11 cellular contexts compared by ENCODE assay signal in the genomic region with DNA sequence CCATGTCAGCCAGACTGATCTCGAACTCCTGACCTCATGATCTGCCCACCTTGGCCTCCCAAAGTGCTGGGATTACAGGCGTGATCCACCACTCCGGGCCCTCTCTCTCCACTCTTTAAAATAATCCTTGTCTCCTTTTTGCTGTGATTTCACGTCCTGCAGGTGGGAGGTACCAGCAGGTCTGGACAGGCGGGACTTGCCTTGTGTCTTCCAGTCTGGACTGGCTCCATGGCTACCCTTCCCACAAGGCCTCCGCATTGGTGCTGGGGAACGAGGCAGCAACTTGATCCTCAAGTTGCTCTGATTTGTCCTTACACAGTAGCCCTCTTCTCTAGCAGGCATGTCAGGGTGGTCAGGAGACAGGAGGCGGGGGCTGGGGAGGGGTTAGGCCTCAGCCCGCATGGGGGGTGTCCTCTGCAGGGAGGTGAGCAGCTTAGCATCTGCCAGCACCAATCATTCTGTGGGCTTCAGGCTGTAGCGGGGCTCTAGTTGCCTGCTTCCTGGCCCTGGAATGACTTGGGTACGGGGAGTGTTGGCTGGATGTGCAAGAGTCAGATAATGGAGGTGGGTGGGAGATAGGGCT. TPM values are rescaled to one million over a fixed set of nuclear protein-coding genes. Genes with fewer than 3 reads are reported as not detected.
A peak's percentile ranks its signal among the peaks of the same experiment; 100 is the strongest.
DNase-seq lines count a peak whose midpoint lies in the region; ATAC-seq, FAIRE-seq and TF ChIP-seq lines count a peak whose summit lies in the region.
"Had no signal": no experiment of that assay in that cellular context is flagged by ENCODE, and none has a peak within 500 bp of the region (broad histone marks: within the 10 kb centered on the region; RNA-seq: fewer than 3 reads in every experiment).

No MANE protein-coding gene starts in this region.

- H3K27ac Mint-ChIP-seq in Calu3 (ENCODE audit: unreplicated experiment) (peak overlapping the region; percentile 20), osteocyte (ENCODE audit: unreplicated experiment) (peak overlapping the region; percentile 81)
- H3K27ac Mint-ChIP-seq in dendritic cell treated with granulocyte-macrophage colony-stimulating factor and Interleukin-4, amounts not matched to agents 40 ng/mL and 50 ng/mL, for 4 days = peak overlapping the region; percentile 97
- no peak overlapping the region for H3K27ac Mint-ChIP-seq in stimulated activated effector memory CD8-positive, alpha-beta T cell treated with anti-CD3 and anti-CD28 coated beads, Interleukin-12 subunit alpha, Interleukin-12 subunit beta, amount 100 ng/mL, for 72 hours

- DNase-seq in Calu3 (no peak), Panc1 (ENCODE audit: low read depth, low spot score) (no peak), osteocyte (ENCODE audit: extremely low spot score, unreplicated experiment) (no peak), D721Med (ENCODE audit: insufficient read length, low spot score) (no peak), NCI-H526 treated with DMSO at 0.1 percent for 48 hours (lab: John Stamatoyannopoulos, UW) (no peak), tibial nerve (ENCODE audit: low spot score in 2 of 2) (no peak)
- no peak for DNase-seq in stimulated activated effector memory CD8-positive, alpha-beta T cell treated with anti-CD3 and anti-CD28 coated beads, Interleukin-12 subunit alpha, Interleukin-12 subunit beta, amount 100 ng/mL, for 72 hours (ENCODE audit: low spot score in 2 of 2)
- DNase-seq: DMS53, NCI-H446, NCI-H748 treated with DMSO at 0.1 percent for 48 hours had no signal

- H3K36me3 ChIP-seq in Panc1 (ENCODE audit: control insufficient read depth, insufficient read depth, low read length) (no peaks in the 10 kb centered on the region; the same call in 1 of the 2 replicates), tibial nerve (no peaks in the 10 kb centered on the region)

- peak overlapping the region; percentile 25 for H3K4me3 Mint-ChIP-seq in Calu3 (ENCODE audit: low read depth, unreplicated experiment)
- H3K4me3 Mint-ChIP-seq in dendritic cell treated with granulocyte-macrophage colony-stimulating factor and Interleukin-4, amounts not matched to agents 40 ng/mL and 50 ng/mL, for 4 days = no peak overlapping the region
- no peak overlapping the region for H3K4me3 Mint-ChIP-seq in osteocyte (ENCODE audit: unreplicated experiment)
- no peak overlapping the region for H3K4me3 Mint-ChIP-seq in stimulated activated effector memory CD8-positive, alpha-beta T cell treated with anti-CD3 and anti-CD28 coated beads, Interleukin-12 subunit alpha, Interleukin-12 subunit beta, amount 100 ng/mL, for 72 hours

- peaks cover 27% of the 10 kb centered on the region for H3K4me1 ChIP-seq in Panc1 (ENCODE audit: control insufficient read depth, insufficient read depth, low read length)
- H3K4me1 ChIP-seq in tibial nerve = peaks cover 0 to 17% (median 3%) of the 10 kb centered on the region in 4 donors

- BruUV-seq in Calu3 (replicated peaks; lab: Mats Ljungman, UMichigan) = no TSS peak
- no TSS peak for BruUV-seq in Panc1 (replicated peaks; lab: Mats Ljungman, UMichigan)

- POLR2A ChIA-PET in Panc1 (lab: Charles Lee) = no interaction called here

- in situ Hi-C loops in Panc1 (cut with HindIII; ENCODE audit: low pct_unique_long_range_greater_than_20kb, low sequenced_read_pairs) = no loop called here

- no peak overlapping the region for H3K4me3 ChIP-seq in Panc1 (ENCODE audit: low read depth in 2 of 2, low read length in 2 of 2)
- no peak overlapping the region for H3K4me3 ChIP-seq in tibial nerve

- H3K36me3 Mint-ChIP-seq in Calu3 (ENCODE audit: insufficient read depth, unreplicated experiment) (no peaks in the 10 kb centered on the region), osteocyte (ENCODE audit: unreplicated experiment) (peaks cover 2% of the 10 kb centered on the region)
- H3K36me3 Mint-ChIP-seq in dendritic cell treated with granulocyte-macrophage colony-stimulating factor and Interleukin-4, amounts not matched to agents 40 ng/mL and 50 ng/mL, for 4 days (ENCODE audit: low read depth) = no peaks in the 10 kb centered on the region
- no peaks in the 10 kb centered on the region for H3K36me3 Mint-ChIP-seq in stimulated activated effector memory CD8-positive, alpha-beta T cell treated with anti-CD3 and anti-CD28 coated beads, Interleukin-12 subunit alpha, Interleukin-12 subunit beta, amount 100 ng/mL, for 72 hours

- CTCF ChIA-PET in Calu3 (lab: Charles Lee) = interaction anchor here (0.6 kb wide), 1 partner anchor 1233 kb away, joined by 4 read pairs; no protein-coding TSS in a partner anchor
- CTCF ChIA-PET in Panc1 (lab: Charles Lee) = no interaction called here

- H3K4me1 Mint-ChIP-seq in Calu3 (ENCODE audit: low read depth, unreplicated experiment) = peaks cover 20% of the 10 kb centered on the region
- peaks cover 52% of the 10 kb centered on the region for H3K4me1 Mint-ChIP-seq in dendritic cell treated with granulocyte-macrophage colony-stimulating factor and Interleukin-4, amounts not matched to agents 40 ng/mL and 50 ng/mL, for 4 days (ENCODE audit: low read depth)
- H3K4me1 Mint-ChIP-seq in osteocyte (ENCODE audit: unreplicated experiment) = peaks cover 26% of the 10 kb centered on the region
- H3K4me1 Mint-ChIP-seq in stimulated activated effector memory CD8-positive, alpha-beta T cell treated with anti-CD3 and anti-CD28 coated beads, Interleukin-12 subunit alpha, Interleukin-12 subunit beta, amount 100 ng/mL, for 72 hours = no peaks in the 10 kb centered on the region

- no peak for FAIRE-seq in D721Med (lab: Jason Lieb, UNC)

- TF ChIP-seq EP300 in tibial nerve (IDR thresholded peaks at IDR 0.05) = no peak

- no peaks in the 10 kb centered on the region for H3K27me3 ChIP-seq in Panc1 (ENCODE audit: control insufficient read depth, insufficient read depth, low read length)
- no peaks in the 10 kb centered on the region for H3K27me3 ChIP-seq in tibial nerve

- no peak for ATAC-seq in Panc1
- no peak for ATAC-seq in stimulated activated effector memory CD8-positive, alpha-beta T cell treated with anti-CD3 and anti-CD28 coated beads, Interleukin-12 subunit alpha, Interleukin-12 subunit beta, amount 100 ng/mL, for 72 hours

- TF ChIP-seq CTCF in Calu3 (IDR thresholded peaks at IDR 0.05; ENCODE audit: unreplicated experiment) (no peak), Panc1 (IDR thresholded peaks at IDR 0.05) (no peak), osteocyte (IDR thresholded peaks at IDR 0.05) (no peak), D721Med (IDR thresholded peaks at IDR 0.05; ENCODE audit: insufficient read depth, missing control alignments) (no peak), tibial nerve (IDR thresholded peaks at IDR 0.05) (no peak)

- peak overlapping the region; percentile 86 for H3K27ac ChIP-seq in Panc1 (ENCODE audit: low read length)
- no peak overlapping the region for H3K27ac ChIP-seq in tibial nerve

- intact Hi-C loops in Calu3 (cut with micrococcal nuclease; ENCODE audit: unreplicated experiment) = loop anchor here (2.0 to 5.0 kb wide), 2 partner anchors 55 to 979 kb away; no protein-coding TSS in a partner anchor
- intact Hi-C loops in Panc1 (cut with micrococcal nuclease; ENCODE audit: unreplicated experiment) = loop anchor here (5.0 kb wide), 2 partner anchors 310 to 630 kb away; a partner anchor contains a TSS
- intact Hi-C loops in dendritic cell treated with granulocyte-macrophage colony-stimulating factor and Interleukin-4, amounts not matched to agents 40 ng/mL and 50 ng/mL, for 4 days (cut with micrococcal nuclease) = loop anchor here (5.0 to 10.0 kb wide), 3 partner anchors 625 to 1047 kb away; no protein-coding TSS in a partner anchor

- 95% methylated on average over 11 of the region's 11 CpGs for WGBS in tibial nerve, 2 donors

- no peak for TF ChIP-seq POLR2A in tibial nerve (IDR thresholded peaks at IDR 0.05)

- H3K9me3 ChIP-seq in Panc1 (ENCODE audit: control insufficient read depth, insufficient read depth, low read depth, low read length) = no peaks in the 10 kb centered on the region
- no peaks in the 10 kb centered on the region for H3K9me3 ChIP-seq in tibial nerve

- H3K9me3 Mint-ChIP-seq in Calu3 (ENCODE audit: low read depth, unreplicated experiment) (no peaks in the 10 kb centered on the region), osteocyte (ENCODE audit: unreplicated experiment) (no peaks in the 10 kb centered on the region)
- no peaks in the 10 kb centered on the region for H3K9me3 Mint-ChIP-seq in dendritic cell treated with granulocyte-macrophage colony-stimulating factor and Interleukin-4, amounts not matched to agents 40 ng/mL and 50 ng/mL, for 4 days
- H3K9me3 Mint-ChIP-seq in stimulated activated effector memory CD8-positive, alpha-beta T cell treated with anti-CD3 and anti-CD28 coated beads, Interleukin-12 subunit alpha, Interleukin-12 subunit beta, amount 100 ng/mL, for 72 hours = no peaks in the 10 kb centered on the region

- H3K27me3 Mint-ChIP-seq in Calu3 (ENCODE audit: unreplicated experiment) (no peaks in the 10 kb centered on the region), osteocyte (ENCODE audit: unreplicated experiment) (no peaks in the 10 kb centered on the region)
- H3K27me3 Mint-ChIP-seq in dendritic cell treated with granulocyte-macrophage colony-stimulating factor and Interleukin-4, amounts not matched to agents 40 ng/mL and 50 ng/mL, for 4 days = no peaks in the 10 kb centered on the region

RNA-seq across cellular contexts. Expression of a gene that starts 54.3 kb away (rescaled TPM):
- total RNA-seq in Calu3 (2022) (34.4 and 39.9 TPM in 2 replicates), Panc1 (2021; ENCODE audit: unreplicated experiment) (29.6 TPM), osteocyte (21.3 and 21.6 TPM in 2 replicates), tibial nerve (10 to 100 TPM; 22.7 to 34.1 (median 29.2) TPM)
- 21.0 TPM for polyA plus RNA-seq in Panc1 (2012; ENCODE audit: insufficient read length)
